In genomic region chr1:156624814-156625435, GRCh38 we compare ENCODE assay signal across 9 cellular contexts. TPM values are rescaled to one million over a fixed set of nuclear protein-coding genes. Genes with fewer than 3 reads are reported as not detected.
DNase-seq lines count a peak whose midpoint lies in the region; ATAC-seq and TF ChIP-seq lines count a peak whose summit lies in the region.
"Had no signal": no experiment of that assay in that cellular context is flagged by ENCODE, and none has a peak within 500 bp of the region (broad histone marks: within the 10 kb centered on the region; RNA-seq: fewer than 3 reads in every experiment).

No MANE protein-coding gene starts in this region.

- POLR2A ChIA-PET in MCF 10A (lab: Yijun Ruan, JAX), result interaction anchor here (0.7 to 1.2 kb wide), 4 partner anchors 15 to 196 kb away, joined by 3 to 4 read pairs (median 3); no protein-coding TSS in a partner anchor

- H3K27me3 Mint-ChIP-seq in MCF 10A (ENCODE audit: insufficient read depth, unreplicated experiment), result peaks cover 65% of the 10 kb centered on the region

- CTCF ChIA-PET in MCF 10A (lab: Yijun Ruan, JAX), result interaction anchor here (0.5 to 20.9 kb wide), 30 partner anchors 10 to 282 kb away, joined by 3 to 396 read pairs (median 4); partner anchors contain the start of genes METTL25B and NES

- peaks cover 2% of the 10 kb centered on the region for H3K4me1 ChIP-seq in thymus (ENCODE audit: control insufficient read depth, insufficient read depth, low read length)

- no peaks in the 10 kb centered on the region for H3K36me3 ChIP-seq in thymus (ENCODE audit: control insufficient read depth, insufficient read depth)

- H3K4me3 Mint-ChIP-seq in MCF 10A (ENCODE audit: unreplicated experiment), result peak overlapping the region; percentile 56

- peak; percentile 40 for DNase-seq in activated T-cell treated with anti-CD3 and anti-CD28 coated beads, Interleukin-2, amount 50 U/mL, for 1 hour
- no peak for DNase-seq in activated T-cell treated with anti-CD3 and anti-CD28 coated beads for 4 hours
- DNase-seq in MCF 10A (ENCODE audit: unreplicated experiment), result no peak
- no peak for DNase-seq in left lobe of liver (ENCODE audit: low spot score)
- no peak for DNase-seq in HK-2 (ENCODE audit: unreplicated experiment)
- DNase-seq in T-helper 1 cell, result no peak
- DNase-seq: NCI-H187 treated with DMSO at 0.1 percent for 48 hours had no signal

- H3K27me3 ChIP-seq in thymus (ENCODE audit: control insufficient read depth, insufficient read depth), result peaks cover 50% of the 10 kb centered on the region

- intact Hi-C loops in MCF 10A (cut with micrococcal nuclease), result no loop called here

- H3K27ac Mint-ChIP-seq in MCF 10A (ENCODE audit: low read depth, unreplicated experiment), result no peak overlapping the region

- H3K9me3 ChIP-seq in thymus (ENCODE audit: control insufficient read depth), result no peaks in the 10 kb centered on the region

- no peak overlapping the region for H3K27ac ChIP-seq in thymus (ENCODE audit: low read depth)

- H3K36me3 Mint-ChIP-seq in MCF 10A (ENCODE audit: insufficient read depth, unreplicated experiment), result no peaks in the 10 kb centered on the region

- no TSS peak for BruUV-seq in MCF 10A (replicated peaks; lab: Mats Ljungman, UMichigan)

- TF ChIP-seq CTCF in MCF 10A (IDR thresholded peaks at IDR 0.05; ENCODE audit: unreplicated experiment), result no peak

- H3K9me3 Mint-ChIP-seq in MCF 10A (ENCODE audit: unreplicated experiment), result no peaks in the 10 kb centered on the region

- peaks cover 12% of the 10 kb centered on the region for H3K4me1 Mint-ChIP-seq in MCF 10A (ENCODE audit: insufficient read depth, unreplicated experiment)

- WGBS in thymus, result 5% methylated on average over 55 of the region's 55 CpGs

- peak overlapping the region; percentile 14 for H3K4me3 ChIP-seq in thymus (ENCODE audit: low read length)

- peak; percentile 20 for ATAC-seq in left lobe of liver
- ATAC-seq in HG03520 (IDR thresholded peaks at IDR 0.05; ENCODE audit: unreplicated experiment), result no peak

RNA-seq across cellular contexts. Expression of gene HAPLN2, which starts 5.7 kb away (rescaled TPM):
- not detected in 2 replicates for total RNA-seq in MCF 10A (2022)
- not detected for total RNA-seq in left lobe of liver
- polyA plus RNA-seq in thymus, result 0.50 TPM

RNA-seq across cellular contexts. Expression of gene BCAN, which starts 17.0 kb away (rescaled TPM):
- total RNA-seq in MCF 10A (2022) (0.37 TPM in 1 of 2 replicates, not detected in the other), left lobe of liver (not detected)
- polyA plus RNA-seq in thymus, result 0.43 TPM

RNA-seq across cellular contexts. Expression of gene GPATCH4, which starts 23.6 kb away (rescaled TPM):
- total RNA-seq in MCF 10A (2022), result 67.3 and 107 TPM in 2 replicates
- total RNA-seq in left lobe of liver, result 7.3 TPM
- polyA plus RNA-seq in thymus, result 12.0 TPM

RNA-seq across cellular contexts. Expression of gene NAXE, which starts 33.3 kb away (rescaled TPM):
- total RNA-seq in MCF 10A (2022) (141 and 155 TPM in 2 replicates), left lobe of liver (51.2 TPM)
- 40.2 TPM for polyA plus RNA-seq in thymus

RNA-seq across cellular contexts. Expression of gene TTC24, which starts 45.4 kb away (rescaled TPM):
- total RNA-seq in MCF 10A (2022), result not detected in 2 replicates
- total RNA-seq in left lobe of liver, result not detected
- polyA plus RNA-seq in thymus, result 13.4 TPM
